12 cellular contexts compared by ENCODE assay signal in the genomic region with DNA sequence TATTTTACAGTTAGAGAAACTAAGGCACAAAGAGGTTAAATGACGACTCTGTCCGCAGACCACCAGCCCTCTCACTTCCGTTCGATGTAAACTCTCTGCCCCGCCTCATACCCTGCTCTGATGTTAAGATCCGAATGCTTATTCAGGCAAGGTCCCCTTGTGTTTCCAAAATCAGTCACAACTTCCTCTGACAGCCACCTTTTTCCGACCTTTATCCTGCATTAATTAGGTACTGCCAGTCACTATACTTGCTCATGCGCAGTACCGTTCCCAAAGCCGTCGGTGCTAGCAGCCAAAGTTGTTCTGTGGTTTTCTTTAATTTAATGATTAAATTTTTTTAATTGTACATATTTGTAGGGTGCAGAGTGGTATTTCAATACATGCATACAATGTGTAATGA. TPM values are rescaled to one million over a fixed set of nuclear protein-coding genes. Genes with fewer than 3 reads are reported as not detected.
A peak's percentile ranks its signal among the peaks of the same experiment; 100 is the strongest.
DNase-seq lines count a peak whose midpoint lies in the region; ATAC-seq, FAIRE-seq and TF ChIP-seq lines count a peak whose summit lies in the region.
"Not testable (repeated sequence)": the region's sequence is repeated elsewhere in the genome, so short reads cannot be mapped to it uniquely, and the experiment has no call there.
"Had no signal": no experiment of that assay in that cellular context is flagged by ENCODE, and none has a peak within 500 bp of the region (broad histone marks: within the 10 kb centered on the region; RNA-seq: fewer than 3 reads in every experiment).

No MANE protein-coding gene starts in this region.

- not testable (repeated sequence) for H2BK5ac ChIP-seq in H1 (ENCODE audit: low read depth, low read length)

- peak overlapping the region; percentile 77 for H3K9ac ChIP-seq in Loucy (ENCODE audit: low read depth, low read length, poor library complexity, severe bottlenecking)
- H3K9ac ChIP-seq in H1 (replicated peaks in 1 of 4; ENCODE audit: extremely low read depth in 1 of 4, low read depth in 3 of 4, low read length in 3 of 4); stomach smooth muscle (ENCODE audit: low read length in 2 of 2): not testable (repeated sequence)

- not testable (repeated sequence) for H3K27ac ChIP-seq in CD8-positive, alpha-beta memory T cell (ENCODE audit: low read depth, low read length); H1 (ENCODE audit: low read depth, low read length); stomach smooth muscle (ENCODE audit: low read length)
- H3K27ac ChIP-seq in left lung (peak overlapping the region; percentile 83 to 87), sigmoid colon (peak overlapping the region in 2 of 4 donors; percentile 78 to 85)

- not testable (repeated sequence) for H3K56ac ChIP-seq in H1 (replicated peaks; ENCODE audit: insufficient read length, low read depth, low read length)

- WGBS in H1 (ENCODE audit: extremely low coverage in 1 of 2, insufficient coverage in 1 of 2, insufficient read length in 1 of 2, insufficient replicate concordance in 2 of 2, low coverage in 1 of 2, low lambda C conversion rate in 2 of 2, missing lambda C conversion rate in 1 of 2), 2 experiments, result 89% methylated on average over 7 of the region's 11 CpGs; no CpG with 5 or more reads in 1 of the 2 experiments
- WGBS in sigmoid colon, 2 donors, result 39 to 80% methylated on average over 11 of the region's 11 CpGs

- not testable (repeated sequence) for H2AK5ac ChIP-seq in H1 (ENCODE audit: low read depth, low read length)

- H3K18ac ChIP-seq in H1 (ENCODE audit: extremely low read depth, low read length), result not testable (repeated sequence)

- H4K91ac ChIP-seq in H1 (replicated peaks; ENCODE audit: insufficient read length, low read length), result not testable (repeated sequence)

- H2BK12ac ChIP-seq in H1 (ENCODE audit: low read depth, low read length), result not testable (repeated sequence)

- FAIRE-seq in H1 (lab: Jason Lieb, UNC), result not testable (repeated sequence)

- not testable (repeated sequence) for H4K5ac ChIP-seq in H1 (ENCODE audit: insufficient read length, low read depth, low read length)

- H3K36me3 Mint-ChIP-seq in CD8-positive, alpha-beta memory T cell; activated CD4-positive, alpha-beta T cell treated with anti-CD3 and anti-CD28 coated beads, Interleukin-2, amount 10 ng/mL, durations not matched to agents 24 days and 14 days (ENCODE audit: low read depth); activated naive CD4-positive, alpha-beta T cell treated with anti-CD3 and anti-CD28 coated beads, Interleukin-2, amount 50 U/mL, for 72 hours: not testable (repeated sequence)

- POLR2A ChIA-PET in CD8-positive, alpha-beta memory T cell (lab: Charles Lee), result interaction anchor here (1.3 to 1.4 kb wide), 2 partner anchors 184 to 464 kb away, joined by 4 to 7 read pairs; partner anchors contain the start of gene ZNF81
- POLR2A ChIA-PET in H1 (lab: Charles Lee; ENCODE audit: partially characterized antibody), result interaction anchor here (1.4 kb wide), 1 partner anchor 205 kb away, joined by 3 read pairs; no protein-coding TSS in a partner anchor

- not testable (repeated sequence) for H3K27me3 ChIP-seq in CD8-positive, alpha-beta memory T cell (ENCODE audit: insufficient read depth, low read length, poor library complexity, severe bottlenecking); Loucy (ENCODE audit: insufficient read depth, low read length, poor library complexity, severe bottlenecking); H1 (replicated peaks in 1 of 4; ENCODE audit: control insufficient read depth in 3 of 4, extremely low read depth in 1 of 4, insufficient read depth in 3 of 4, low read length in 3 of 4); left lung; sigmoid colon; stomach smooth muscle (ENCODE audit: control insufficient read depth in 1 of 2, insufficient read depth in 2 of 2, low read length in 2 of 2)

- H3K4me1 ChIP-seq in CD8-positive, alpha-beta memory T cell (ENCODE audit: insufficient read depth, low read length); Loucy (ENCODE audit: insufficient read depth, low read length, poor library complexity, severe bottlenecking); H1 (replicated peaks in 1 of 4; ENCODE audit: control insufficient read depth in 3 of 4, insufficient read depth in 4 of 4, low read length in 3 of 4); left lung; sigmoid colon; stomach smooth muscle (ENCODE audit: control insufficient read depth, insufficient read depth, low read length): not testable (repeated sequence)

- H3K14ac ChIP-seq in H1 (ENCODE audit: insufficient read length), result not testable (repeated sequence)

- not testable (repeated sequence) for H3K9me3 Mint-ChIP-seq in CD8-positive, alpha-beta memory T cell; activated CD4-positive, alpha-beta T cell treated with anti-CD3 and anti-CD28 coated beads, Interleukin-2, amount 10 ng/mL, durations not matched to agents 24 days and 14 days; activated naive CD4-positive, alpha-beta T cell treated with anti-CD3 and anti-CD28 coated beads, Interleukin-2, amount 50 U/mL, for 72 hours

- DNase-seq in CD8-positive, alpha-beta memory T cell, result peak in 3 of 5 donors; percentile 14 to 44 (median 24)
- peak; percentile 64 for DNase-seq in activated CD4-positive, alpha-beta T cell treated with anti-CD3 and anti-CD28 coated beads, Interleukin-2, amount 10 ng/mL, durations not matched to agents 24 days and 14 days
- DNase-seq in activated naive CD4-positive, alpha-beta T cell treated with anti-CD3 and anti-CD28 coated beads, Interleukin-2, amount 50 U/mL, for 72 hours (ENCODE audit: low spot score in 2 of 2), result peak; percentile 10 to 57
- DNase-seq in H1 (ENCODE audit: low read depth in 1 of 2, low spot score in 2 of 2); left lung; sigmoid colon: not testable (repeated sequence)

- not testable (repeated sequence) for H2BK15ac ChIP-seq in H1 (ENCODE audit: low read length)

- peak overlapping the region; percentile 86 for H3K4me3 ChIP-seq in CD8-positive, alpha-beta memory T cell (ENCODE audit: low read length)
- H3K4me3 ChIP-seq in Loucy (ENCODE audit: low read length, poor library complexity, severe bottlenecking) (peak overlapping the region; percentile 83), H1 (ENCODE audit: extremely low read depth in 1 of 4, insufficient read depth in 2 of 4, low read depth in 3 of 4, low read length in 4 of 4) (peak overlapping the region in 1 of 4 experiments; percentile 90; a peak in 1 of 8 replicates), left lung (peak overlapping the region in 1 of 2 donors; percentile 44), sigmoid colon (peak overlapping the region in 3 of 4 donors; percentile 51 to 57 (median 51)), stomach smooth muscle (ENCODE audit: low read length in 2 of 2) (peak overlapping the region; percentile 82 to 83)

- ATAC-seq in activated naive CD4-positive, alpha-beta T cell treated with anti-CD3 and anti-CD28 coated beads, Interleukin-2, amount 50 U/mL, for 72 hours, result peak; percentile 79 to 81
- ATAC-seq in left lung, result peak; percentile 6

- TF ChIP-seq CTCF in Loucy (conservative IDR thresholded peaks at IDR 0.05; ENCODE audit: low read length); H1 (IDR thresholded peaks at IDR 0.05; ENCODE audit: control extremely low read depth in 1 of 3, insufficient read depth in 1 of 3, low read depth in 1 of 3, low read length in 3 of 3); left lung (IDR thresholded peaks at IDR 0.05); sigmoid colon (IDR thresholded peaks at IDR 0.05): not testable (repeated sequence)

- H3K4me3 Mint-ChIP-seq in CD8-positive, alpha-beta memory T cell, result peak overlapping the region; percentile 90 to 94 (median 93)
- H3K4me3 Mint-ChIP-seq in activated CD4-positive, alpha-beta T cell treated with anti-CD3 and anti-CD28 coated beads, Interleukin-2, amount 10 ng/mL, durations not matched to agents 24 days and 14 days, result peak overlapping the region; percentile 39

- not testable (repeated sequence) for TF ChIP-seq EP300 in H1 (IDR thresholded peaks at IDR 0.05; ENCODE audit: borderline replicate concordance in 1 of 2, low read depth in 2 of 2, low read length in 2 of 2); sigmoid colon (IDR thresholded peaks at IDR 0.05)

- not testable (repeated sequence) for H3K23ac ChIP-seq in H1 (ENCODE audit: insufficient read length)

- H4K20me1 ChIP-seq in Loucy (ENCODE audit: insufficient read depth, low read length, poor library complexity, severe bottlenecking); H1 (replicated peaks in 1 of 2; ENCODE audit: control insufficient read depth in 1 of 2, insufficient read depth in 2 of 2, low read length in 2 of 2): not testable (repeated sequence)

- not testable (repeated sequence) for TF ChIP-seq RAD21 in H1 (IDR thresholded peaks at IDR 0.05 in 1 of 2, conservative IDR thresholded peaks at IDR 0.05 in 1 of 2; ENCODE audit: low read depth in 2 of 2, low read length in 2 of 2)

- H3K4ac ChIP-seq in H1 (replicated peaks; ENCODE audit: insufficient read length, low read depth, low read length), result not testable (repeated sequence)

- not testable (repeated sequence) for H3K27me3 Mint-ChIP-seq in CD8-positive, alpha-beta memory T cell; activated CD4-positive, alpha-beta T cell treated with anti-CD3 and anti-CD28 coated beads, Interleukin-2, amount 10 ng/mL, durations not matched to agents 24 days and 14 days

- not testable (repeated sequence) for H2BK120ac ChIP-seq in H1 (replicated peaks; ENCODE audit: low read depth, low read length)

- H3K4me2 ChIP-seq in Loucy (ENCODE audit: low read depth, low read length, poor library complexity, severe bottlenecking) (peak overlapping the region; percentile 83), H1 (ENCODE audit: insufficient read depth in 1 of 2, low read depth in 2 of 2, low read length in 2 of 2) (peak overlapping the region; percentile 73 to 84; a peak in 2 of 4 replicates)

- H3K79me2 ChIP-seq in Loucy (ENCODE audit: insufficient read depth, low read length); H1 (ENCODE audit: control insufficient read depth in 1 of 2, insufficient read depth in 2 of 2, low read length in 2 of 2): not testable (repeated sequence)

- not testable (repeated sequence) for TF ChIP-seq POLR2A in H1 (IDR thresholded peaks at IDR 0.05; ENCODE audit: control extremely low read depth in 1 of 2, low read depth in 2 of 2, low read length in 2 of 2); sigmoid colon (IDR thresholded peaks at IDR 0.05)

- H3F3A ChIP-seq in Loucy (ENCODE audit: low read depth), result not testable (repeated sequence)

- not testable (repeated sequence) for H3K9me3 ChIP-seq in CD8-positive, alpha-beta memory T cell (ENCODE audit: low read length); Loucy (ENCODE audit: insufficient read depth, low read depth, low read length); H1 (ENCODE audit: insufficient read depth in 2 of 2, low read depth in 1 of 2, low read length in 1 of 2); left lung; sigmoid colon; stomach smooth muscle (ENCODE audit: control insufficient read depth in 2 of 2, low read length in 2 of 2)

- H3K79me1 ChIP-seq in H1 (ENCODE audit: low read depth, low read length), result not testable (repeated sequence)

- H3K4me1 Mint-ChIP-seq in CD8-positive, alpha-beta memory T cell, result peaks cover 8 to 17% (median 16%) of the 10 kb centered on the region in 3 donors
- peaks cover 12% of the 10 kb centered on the region for H3K4me1 Mint-ChIP-seq in activated CD4-positive, alpha-beta T cell treated with anti-CD3 and anti-CD28 coated beads, Interleukin-2, amount 10 ng/mL, durations not matched to agents 24 days and 14 days

- not testable (repeated sequence) for H3K9me2 ChIP-seq in Loucy (replicated peaks; ENCODE audit: low read depth, low read length)

- H3K36me3 ChIP-seq in CD8-positive, alpha-beta memory T cell (ENCODE audit: insufficient read depth, low read length); Loucy (ENCODE audit: insufficient read depth, low read length); H1 (ENCODE audit: control insufficient read depth in 2 of 4, insufficient read depth in 4 of 4, low read length in 3 of 4); left lung; sigmoid colon; stomach smooth muscle (ENCODE audit: control insufficient read depth in 2 of 2, insufficient read depth in 2 of 2, low read length in 2 of 2): not testable (repeated sequence)

- H3K23me2 ChIP-seq in H1 (ENCODE audit: low read depth, low read length), result not testable (repeated sequence)

- not testable (repeated sequence) for H4K8ac ChIP-seq in H1 (ENCODE audit: extremely low read depth, insufficient read depth, low read length)

- H3K27ac Mint-ChIP-seq in CD8-positive, alpha-beta memory T cell, result peak overlapping the region in 5 of 8 donors; percentile 85 to 97 (median 93)
- H3K27ac Mint-ChIP-seq in activated CD4-positive, alpha-beta T cell treated with anti-CD3 and anti-CD28 coated beads, Interleukin-2, amount 10 ng/mL, durations not matched to agents 24 days and 14 days, result peak overlapping the region; percentile 74
- peak overlapping the region; percentile 55 to 94 for H3K27ac Mint-ChIP-seq in activated naive CD4-positive, alpha-beta T cell treated with anti-CD3 and anti-CD28 coated beads, Interleukin-2, amount 50 U/mL, for 72 hours

- H2BK20ac ChIP-seq in H1 (ENCODE audit: low read length), result not testable (repeated sequence)

- H2AFZ ChIP-seq in Loucy (ENCODE audit: low read length), result peak overlapping the region; percentile 96
- H2AFZ ChIP-seq in H1 (ENCODE audit: low read length), result not testable (repeated sequence)

- CTCF ChIA-PET in CD8-positive, alpha-beta memory T cell (lab: Charles Lee); H1 (lab: Charles Lee; ENCODE audit: partially characterized antibody): not testable (repeated sequence)

- intact Hi-C loops in activated CD4-positive, alpha-beta T cell treated with anti-CD3 and anti-CD28 coated beads, Interleukin-2, amount 10 ng/mL, durations not matched to agents 24 days and 14 days (cut with micrococcal nuclease), result loop anchor here (10.0 kb wide), 1 partner anchor 526 kb away; no protein-coding TSS in a partner anchor
- intact Hi-C loops in left lung (cut with DNase I) (loop anchor here in 1 of 2 donors (10.0 kb wide), 1 partner anchor 186 kb away; the partner anchor contains the start of gene ZNF81), sigmoid colon (cut with DNase I) (loop anchor here (5.0 to 10.0 kb wide), 3 partner anchors 183 to 476 kb away; partner anchors contain the start of genes ELK1, UXT and ZNF81)

RNA-seq across cellular contexts. Expression of gene SPACA5, which starts 13.7 kb away (rescaled TPM):
- total RNA-seq in CD8-positive, alpha-beta memory T cell, result not detected
- not detected for polyA plus RNA-seq in CD8-positive, alpha-beta memory T cell
- not detected in 2 replicates for total RNA-seq in activated CD4-positive, alpha-beta T cell treated with anti-CD3 and anti-CD28 coated beads, Interleukin-2, amount 10 ng/mL, durations not matched to agents 24 days and 14 days
- total RNA-seq in activated naive CD4-positive, alpha-beta T cell treated with anti-CD3 and anti-CD28 coated beads, Interleukin-2, amount 50 U/mL, for 72 hours, result not detected
- total RNA-seq in H1 (2021; fragmentation: NEBNext Ultra II Directional; extraction: Animal tissue kit (Norgen Biotek cat#: 25700)), result not detected in 2 replicates
- polyA plus RNA-seq in H1 (2011; rRNA removed) (0.26 TPM in 1 of 2 replicates, not detected in the other), sigmoid colon (not detected)
- polyA plus RNA-seq in H1 (2011; cell fraction: cytosol; rRNA removed), result 0.19 TPM
- polyA plus RNA-seq in H1 (2011; cell fraction: nucleus; rRNA removed), result not detected
- polyA plus RNA-seq in H1 (2012, experiment 1 of 2), result 0.64 TPM in 1 of 4 replicates, not detected in the others
- polyA plus RNA-seq in H1 (2012, experiment 2 of 2), result not detected
- polyA plus RNA-seq in H1 (2013, experiment 1 of 2), result not detected
- polyA plus RNA-seq in H1 (2013, experiment 2 of 2), result not detected
- polyA minus RNA-seq in H1 (2011; rRNA and poly(A)+ RNA removed), result not detected in 2 replicates
- polyA minus RNA-seq in H1 (2011; cell fraction: cytosol; rRNA and poly(A)+ RNA removed), result not detected
- polyA minus RNA-seq in H1 (2011; cell fraction: nucleus; rRNA and poly(A)+ RNA removed), result not detected
- total RNA-seq in left lung (not detected), sigmoid colon (not detected)
- total RNA-seq: body of pancreas; right atrium auricular region; T-helper 2 cell treated with Interferon-gamma antibody and Interleukin-4, amounts not matched to agents 100 ng/mL and 5 ng/mL, for 36 hours had no signal
- polyA plus RNA-seq: esophagus had no signal

RNA-seq across cellular contexts. Expression of gene ZNF182, which starts 16.7 kb away (rescaled TPM):
- total RNA-seq in CD8-positive, alpha-beta memory T cell, result 1 to 10 TPM; 6.9 TPM
- 6.5 TPM for polyA plus RNA-seq in CD8-positive, alpha-beta memory T cell
- total RNA-seq in activated CD4-positive, alpha-beta T cell treated with anti-CD3 and anti-CD28 coated beads, Interleukin-2, amount 10 ng/mL, durations not matched to agents 24 days and 14 days, result 5.6 and 5.7 TPM in 2 replicates
- 10 to 100 TPM in 1 of 2 donors, 1 to 10 TPM in 1; 7.2 to 14.0 TPM for total RNA-seq in activated naive CD4-positive, alpha-beta T cell treated with anti-CD3 and anti-CD28 coated beads, Interleukin-2, amount 50 U/mL, for 72 hours
- 6.8 and 8.2 TPM in 2 replicates for total RNA-seq in H1 (2021; fragmentation: NEBNext Ultra II Directional; extraction: Animal tissue kit (Norgen Biotek cat#: 25700))
- polyA plus RNA-seq in H1 (2011; rRNA removed) (0.99 and 1.3 TPM in 2 replicates), sigmoid colon (1 to 10 TPM in 1 of 3 donors, under 1 TPM in 2; 0.60 to 3.7 (median 0.92) TPM)
- polyA plus RNA-seq in H1 (2011; cell fraction: cytosol; rRNA removed), result 2.4 TPM
- 1.4 TPM for polyA plus RNA-seq in H1 (2011; cell fraction: nucleus; rRNA removed)
- 3.8 to 6.0 TPM (median 4.6 TPM) in 4 replicates for polyA plus RNA-seq in H1 (2012, experiment 1 of 2)
- polyA plus RNA-seq in H1 (2012, experiment 2 of 2), result 0.29 TPM
- polyA plus RNA-seq in H1 (2013, experiment 1 of 2), result 4.0 TPM
- 3.9 TPM for polyA plus RNA-seq in H1 (2013, experiment 2 of 2)
- polyA minus RNA-seq in H1 (2011; rRNA and poly(A)+ RNA removed), result 2.7 and 4.1 TPM in 2 replicates
- 2.0 TPM for polyA minus RNA-seq in H1 (2011; cell fraction: cytosol; rRNA and poly(A)+ RNA removed)
- 3.7 TPM for polyA minus RNA-seq in H1 (2011; cell fraction: nucleus; rRNA and poly(A)+ RNA removed)
- total RNA-seq in left lung (1 to 10 TPM; 5.1 to 5.9 TPM), sigmoid colon (1 to 10 TPM; 3.9 to 6.4 (median 4.2) TPM)

RNA-seq across cellular contexts. Expression of gene ZNF630, which starts 51.0 kb away (rescaled TPM):
- 1 to 10 TPM; 1.5 to 1.6 TPM for total RNA-seq in CD8-positive, alpha-beta memory T cell
- polyA plus RNA-seq in CD8-positive, alpha-beta memory T cell, result 0.89 TPM
- 0.19 and 0.33 TPM in 2 replicates for total RNA-seq in activated CD4-positive, alpha-beta T cell treated with anti-CD3 and anti-CD28 coated beads, Interleukin-2, amount 10 ng/mL, durations not matched to agents 24 days and 14 days
- 1 to 10 TPM; 2.3 to 3.0 TPM for total RNA-seq in activated naive CD4-positive, alpha-beta T cell treated with anti-CD3 and anti-CD28 coated beads, Interleukin-2, amount 50 U/mL, for 72 hours
- total RNA-seq in H1 (2021; fragmentation: NEBNext Ultra II Directional; extraction: Animal tissue kit (Norgen Biotek cat#: 25700)), result 2.2 and 2.9 TPM in 2 replicates
- polyA plus RNA-seq in H1 (2011; rRNA removed) (0.67 and 0.72 TPM in 2 replicates), sigmoid colon (1 to 10 TPM; 1.4 to 2.3 (median 1.8) TPM)
- 0.87 TPM for polyA plus RNA-seq in H1 (2011; cell fraction: cytosol; rRNA removed)
- polyA plus RNA-seq in H1 (2011; cell fraction: nucleus; rRNA removed), result 0.93 TPM
- 0.87 to 2.0 TPM (median 1.1 TPM) in 4 replicates for polyA plus RNA-seq in H1 (2012, experiment 1 of 2)
- 0.35 TPM for polyA plus RNA-seq in H1 (2012, experiment 2 of 2)
- 0.93 TPM for polyA plus RNA-seq in H1 (2013, experiment 1 of 2)
- polyA plus RNA-seq in H1 (2013, experiment 2 of 2), result 0.90 TPM
- polyA minus RNA-seq in H1 (2011; rRNA and poly(A)+ RNA removed), result 1.0 and 2.2 TPM in 2 replicates
- 1.1 TPM for polyA minus RNA-seq in H1 (2011; cell fraction: cytosol; rRNA and poly(A)+ RNA removed)
- polyA minus RNA-seq in H1 (2011; cell fraction: nucleus; rRNA and poly(A)+ RNA removed), result 2.4 TPM
- total RNA-seq in left lung (1 to 10 TPM; 3.0 to 4.3 TPM), sigmoid colon (1 to 10 TPM; 4.3 to 7.5 (median 4.7) TPM)
